ENCODE assay signal across 1 cellular context in the genomic region with DNA sequence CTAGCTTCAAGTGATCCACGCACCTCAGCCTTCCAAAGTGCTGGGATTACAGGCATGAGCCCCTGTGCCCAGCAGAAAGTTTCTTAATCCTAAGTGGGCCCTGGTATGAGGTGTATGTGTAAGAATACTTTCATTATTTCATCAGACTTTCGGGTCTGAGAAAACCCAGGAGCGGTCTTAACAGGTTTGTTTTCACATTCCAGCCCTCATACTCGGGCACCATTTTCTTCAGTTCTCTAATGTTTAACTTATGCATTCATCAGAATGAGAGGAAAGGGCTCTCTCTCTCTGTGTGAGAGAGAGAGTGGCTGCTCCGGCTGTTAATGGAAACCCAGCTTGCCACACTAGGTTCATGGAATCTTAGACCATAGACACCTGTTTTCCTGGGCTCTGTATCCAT.
TF ChIP-seq lines count a peak whose summit lies in the region.

No MANE protein-coding gene starts in this region.

TF ChIP-seq in GM12878, 131 proteins besides CTCF, POLR2A, EP300 and RAD21 (continued from another document):
- TF ChIP-seq, protein P1, sequence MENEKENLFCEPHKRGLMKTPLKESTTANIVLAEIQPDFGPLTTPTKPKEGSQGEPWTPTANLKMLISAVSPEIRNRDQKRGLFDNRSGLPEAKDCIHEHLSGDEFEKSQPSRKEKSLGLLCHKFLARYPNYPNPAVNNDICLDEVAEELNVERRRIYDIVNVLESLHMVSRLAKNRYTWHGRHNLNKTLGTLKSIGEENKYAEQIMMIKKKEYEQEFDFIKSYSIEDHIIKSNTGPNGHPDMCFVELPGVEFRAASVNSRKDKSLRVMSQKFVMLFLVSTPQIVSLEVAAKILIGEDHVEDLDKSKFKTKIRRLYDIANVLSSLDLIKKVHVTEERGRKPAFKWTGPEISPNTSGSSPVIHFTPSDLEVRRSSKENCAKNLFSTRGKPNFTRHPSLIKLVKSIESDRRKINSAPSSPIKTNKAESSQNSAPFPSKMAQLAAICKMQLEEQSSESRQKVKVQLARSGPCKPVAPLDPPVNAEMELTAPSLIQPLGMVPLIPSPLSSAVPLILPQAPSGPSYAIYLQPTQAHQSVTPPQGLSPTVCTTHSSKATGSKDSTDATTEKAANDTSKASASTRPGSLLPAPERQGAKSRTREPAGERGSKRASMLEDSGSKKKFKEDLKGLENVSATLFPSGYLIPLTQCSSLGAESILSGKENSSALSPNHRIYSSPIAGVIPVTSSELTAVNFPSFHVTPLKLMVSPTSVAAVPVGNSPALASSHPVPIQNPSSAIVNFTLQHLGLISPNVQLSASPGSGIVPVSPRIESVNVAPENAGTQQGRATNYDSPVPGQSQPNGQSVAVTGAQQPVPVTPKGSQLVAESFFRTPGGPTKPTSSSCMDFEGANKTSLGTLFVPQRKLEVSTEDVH (IDR thresholded peaks at IDR 0.05; ENCODE audit: low read depth, partially characterized antibody) = no peak
- TF ChIP-seq FOXK2 (IDR thresholded peaks at IDR 0.05) (no peak), SMAD1 (IDR thresholded peaks at IDR 0.05; ENCODE audit: low read depth, partially characterized antibody) (no peak), JUND (IDR thresholded peaks at IDR 0.05; ENCODE audit: low read depth, low read length) (no peak), RUNX3 (IDR thresholded peaks at IDR 0.05; ENCODE audit: low read length) (no peak), RAD51 (IDR thresholded peaks at IDR 0.05) (no peak), ZNF207 (IDR thresholded peaks at IDR 0.05; ENCODE audit: borderline replicate concordance) (no peak), ZNF24 (IDR thresholded peaks at IDR 0.05) (no peak), STAT1 (conservative IDR thresholded peaks at IDR 0.05) (no peak), PML (IDR thresholded peaks at IDR 0.05; ENCODE audit: low read length) (no peak), KAT2A (conservative IDR thresholded peaks at IDR 0.05; ENCODE audit: control insufficient read depth, low read depth, low read length) (no peak), KLF5 (IDR thresholded peaks at IDR 0.05; ENCODE audit: partially characterized antibody) (no peak)
- TF ChIP-seq, protein P2, sequence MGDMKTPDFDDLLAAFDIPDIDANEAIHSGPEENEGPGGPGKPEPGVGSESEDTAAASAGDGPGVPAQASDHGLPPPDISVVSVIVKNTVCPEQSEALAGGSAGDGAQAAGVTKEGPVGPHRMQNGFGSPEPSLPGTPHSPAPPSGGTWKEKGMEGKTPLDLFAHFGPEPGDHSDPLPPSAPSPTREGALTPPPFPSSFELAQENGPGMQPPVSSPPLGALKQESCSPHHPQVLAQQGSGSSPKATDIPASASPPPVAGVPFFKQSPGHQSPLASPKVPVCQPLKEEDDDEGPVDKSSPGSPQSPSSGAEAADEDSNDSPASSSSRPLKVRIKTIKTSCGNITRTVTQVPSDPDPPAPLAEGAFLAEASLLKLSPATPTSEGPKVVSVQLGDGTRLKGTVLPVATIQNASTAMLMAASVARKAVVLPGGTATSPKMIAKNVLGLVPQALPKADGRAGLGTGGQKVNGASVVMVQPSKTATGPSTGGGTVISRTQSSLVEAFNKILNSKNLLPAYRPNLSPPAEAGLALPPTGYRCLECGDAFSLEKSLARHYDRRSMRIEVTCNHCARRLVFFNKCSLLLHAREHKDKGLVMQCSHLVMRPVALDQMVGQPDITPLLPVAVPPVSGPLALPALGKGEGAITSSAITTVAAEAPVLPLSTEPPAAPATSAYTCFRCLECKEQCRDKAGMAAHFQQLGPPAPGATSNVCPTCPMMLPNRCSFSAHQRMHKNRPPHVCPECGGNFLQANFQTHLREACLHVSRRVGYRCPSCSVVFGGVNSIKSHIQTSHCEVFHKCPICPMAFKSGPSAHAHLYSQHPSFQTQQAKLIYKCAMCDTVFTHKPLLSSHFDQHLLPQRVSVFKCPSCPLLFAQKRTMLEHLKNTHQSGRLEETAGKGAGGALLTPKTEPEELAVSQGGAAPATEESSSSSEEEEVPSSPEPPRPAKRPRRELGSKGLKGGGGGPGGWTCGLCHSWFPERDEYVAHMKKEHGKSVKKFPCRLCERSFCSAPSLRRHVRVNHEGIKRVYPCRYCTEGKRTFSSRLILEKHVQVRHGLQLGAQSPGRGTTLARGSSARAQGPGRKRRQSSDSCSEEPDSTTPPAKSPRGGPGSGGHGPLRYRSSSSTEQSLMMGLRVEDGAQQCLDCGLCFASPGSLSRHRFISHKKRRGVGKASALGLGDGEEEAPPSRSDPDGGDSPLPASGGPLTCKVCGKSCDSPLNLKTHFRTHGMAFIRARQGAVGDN (IDR thresholded peaks at IDR 0.05) = no peak
- TF ChIP-seq, protein P3, sequence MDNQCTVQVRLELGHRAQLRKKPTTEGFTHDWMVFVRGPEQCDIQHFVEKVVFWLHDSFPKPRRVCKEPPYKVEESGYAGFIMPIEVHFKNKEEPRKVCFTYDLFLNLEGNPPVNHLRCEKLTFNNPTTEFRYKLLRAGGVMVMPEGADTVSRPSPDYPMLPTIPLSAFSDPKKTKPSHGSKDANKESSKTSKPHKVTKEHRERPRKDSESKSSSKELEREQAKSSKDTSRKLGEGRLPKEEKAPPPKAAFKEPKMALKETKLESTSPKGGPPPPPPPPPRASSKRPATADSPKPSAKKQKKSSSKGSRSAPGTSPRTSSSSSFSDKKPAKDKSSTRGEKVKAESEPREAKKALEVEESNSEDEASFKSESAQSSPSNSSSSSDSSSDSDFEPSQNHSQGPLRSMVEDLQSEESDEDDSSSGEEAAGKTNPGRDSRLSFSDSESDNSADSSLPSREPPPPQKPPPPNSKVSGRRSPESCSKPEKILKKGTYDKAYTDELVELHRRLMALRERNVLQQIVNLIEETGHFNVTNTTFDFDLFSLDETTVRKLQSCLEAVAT (IDR thresholded peaks at IDR 0.05) = no peak
